ENCODE assay signal across 10 cellular contexts in the genomic region with DNA sequence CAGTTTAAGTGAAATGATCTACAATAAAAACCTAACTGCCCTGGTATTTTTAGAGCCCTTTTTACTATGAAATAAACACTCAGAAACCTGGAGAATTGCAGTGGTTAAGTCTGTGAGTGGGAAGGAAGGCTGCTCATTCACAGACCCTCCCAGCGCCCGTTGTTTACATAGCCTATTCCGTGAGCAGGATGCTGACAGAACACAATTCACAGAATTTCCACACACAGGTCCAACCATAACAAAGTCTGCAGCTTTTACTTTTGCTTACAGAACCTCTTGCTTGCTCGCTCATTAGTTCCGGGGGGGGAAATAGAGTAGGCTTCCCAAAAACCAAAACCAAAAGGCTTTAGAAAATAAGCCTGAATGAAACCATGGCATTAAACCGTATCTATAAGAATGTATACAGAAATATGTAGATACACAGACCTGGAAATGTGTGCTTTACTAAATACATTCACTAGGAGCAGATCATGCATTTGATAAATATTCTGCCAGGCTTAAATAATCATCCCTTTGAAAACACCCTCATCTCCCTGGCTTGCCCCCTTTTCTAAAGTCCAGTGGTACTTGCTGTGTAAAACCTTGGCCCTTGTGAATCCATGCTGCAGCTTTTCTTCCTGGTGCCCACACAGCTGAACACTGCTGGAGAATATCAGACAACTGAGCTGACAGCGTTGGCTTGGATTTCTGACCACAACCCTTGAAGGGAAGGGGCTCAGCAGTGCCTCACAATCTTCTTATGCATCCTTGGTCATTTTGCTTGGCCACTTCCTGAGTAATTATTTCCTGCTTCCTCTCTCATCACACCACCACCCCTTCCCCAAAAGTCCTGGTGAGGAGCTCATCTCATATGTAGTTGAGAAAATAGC.
DNase-seq lines count a peak whose midpoint lies in the region; ATAC-seq, FAIRE-seq and TF ChIP-seq lines count a peak whose summit lies in the region.
"Had no signal": no experiment of that assay in that cellular context is flagged by ENCODE, and none has a peak within 500 bp of the region (broad histone marks: within the 10 kb centered on the region; RNA-seq: fewer than 3 reads in every experiment).

No MANE protein-coding gene starts in this region.

- no peaks in the 10 kb centered on the region for H3K79me2 ChIP-seq in GM12878 (ENCODE audit: control insufficient read depth, insufficient read depth, low read length)
- H3K79me2 ChIP-seq in HepG2 (ENCODE audit: insufficient read depth, low read length): no peaks in the 10 kb centered on the region

- DNase-seq in activated T-cell treated with anti-CD3 and anti-CD28 coated beads, Interleukin-2, amount 50 U/mL, for 24 hours: no peak
- no peak for DNase-seq in activated T-cell treated with anti-CD3 and anti-CD28 coated beads for 4 hours
- DNase-seq in GM12878 (ENCODE audit: low read depth, low spot score): no peak
- DNase-seq in HepG2 (ENCODE audit: low spot score): peak; percentile 35
- DNase-seq in transverse colon: no peak
- DNase-seq in NCI-H1092 treated with DMSO at 0.1 percent for 48 hours (lab: John Stamatoyannopoulos, UW): no peak
- DNase-seq in anterior cingulate cortex (lab: John Stamatoyannopoulos, UW): no peak
- DNase-seq: DMS 273 treated with DMSO at 0.1 percent for 48 hours had no signal

- H3K9me3 ChIP-seq in GM12878 (replicated peaks; ENCODE audit: control insufficient read depth, insufficient read depth, low read length): no peaks in the 10 kb centered on the region
- H3K9me3 ChIP-seq in HepG2 (ENCODE audit: low read length): no peaks in the 10 kb centered on the region
- H3K9me3 ChIP-seq in transverse colon: no peaks in the 10 kb centered on the region
- H3K9me3 ChIP-seq: suprapubic skin had no signal

- RAD21 ChIA-PET in GM12878 (lab: Charles Lee; ENCODE audit: unreplicated experiment): no interaction called here

- no peak overlapping the region for H3K4me3 Mint-ChIP-seq in activated T-cell treated with anti-CD3 and anti-CD28 coated beads, Interleukin-2, amount 50 U/mL, for 24 hours

- no peaks in the 10 kb centered on the region for H3K27me3 Mint-ChIP-seq in activated T-cell treated with anti-CD3 and anti-CD28 coated beads, Interleukin-2, amount 50 U/mL, for 24 hours

- POLR2A ChIA-PET in GM12878 (lab: Charles Lee): interaction anchor here (0.6 kb wide), 1 partner anchor 56 kb away, joined by 4 read pairs; no protein-coding TSS in a partner anchor
- POLR2A ChIA-PET in HepG2 (lab: Yijun Ruan, JAX): no interaction called here

- no peak for TF ChIP-seq RAD21 in GM12878 (IDR thresholded peaks at IDR 0.05; ENCODE audit: insufficient read depth, low read depth, low read length)
- TF ChIP-seq RAD21 in HepG2 (CRISPR knock-in tag; IDR thresholded peaks at IDR 0.05): no peak

- SMC1A ChIA-PET in GM12878 (lab: Charles Lee; ENCODE audit: uncharacterized antibody, unreplicated experiment): interaction anchor here (1.7 kb wide), 1 partner anchor 14 kb away, joined by 4 read pairs; no protein-coding TSS in a partner anchor

- TF ChIP-seq POLR2A in GM12878 (IDR thresholded peaks at IDR 0.05; ENCODE audit: low read depth, low read length) (no peak), HepG2 (IDR thresholded peaks at IDR 0.05; ENCODE audit: insufficient read depth in 1 of 2, low read depth in 2 of 2, low read length in 2 of 2) (no peak), transverse colon (IDR thresholded peaks at IDR 0.05) (no peak)

- no peaks in the 10 kb centered on the region for H3K9me3 Mint-ChIP-seq in activated T-cell treated with anti-CD3 and anti-CD28 coated beads, Interleukin-2, amount 50 U/mL, for 24 hours

- H4K20me1 ChIP-seq in GM12878 (ENCODE audit: control insufficient read depth, insufficient read depth) (no peaks in the 10 kb centered on the region), HepG2 (ENCODE audit: insufficient read depth, low read length) (no peaks in the 10 kb centered on the region)

- FAIRE-seq in GM12878 (lab: Jason Lieb, UNC) (no peak), HepG2 (lab: Jason Lieb, UNC) (no peak)

- H3K4me3 ChIP-seq in GM12878: no peak overlapping the region
- no peak overlapping the region for H3K4me3 ChIP-seq in HepG2 (replicated peaks in 1 of 3; ENCODE audit: insufficient read depth in 1 of 3, low read depth in 2 of 3, low read length in 3 of 3)
- H3K4me3 ChIP-seq in transverse colon: no peak overlapping the region
- H3K4me3 ChIP-seq: suprapubic skin had no signal

- TF ChIP-seq EP300 in GM12878 (IDR thresholded peaks at IDR 0.05; ENCODE audit: borderline replicate concordance in 1 of 2, control insufficient read depth in 1 of 2, low read depth in 2 of 2, low read length in 2 of 2) (no peak), HepG2 (IDR thresholded peaks at IDR 0.05; ENCODE audit: low read depth in 2 of 2, low read length in 2 of 2) (no peak), HepG2 (CRISPR knock-in tag; IDR thresholded peaks at IDR 0.05; ENCODE audit: borderline replicate concordance) (no peak), transverse colon (IDR thresholded peaks at IDR 0.05; ENCODE audit: low read depth) (no peak)

- TF ChIP-seq CTCF in GM12878 (IDR thresholded peaks at IDR 0.05 in 2 of 3, conservative IDR thresholded peaks at IDR 0.05 in 1 of 3; ENCODE audit: control insufficient read depth in 2 of 3, extremely low read depth in 1 of 3, insufficient read depth in 1 of 3, low read depth in 3 of 3, low read length in 3 of 3): no peak
- TF ChIP-seq CTCF in HepG2 (CRISPR knock-in tag; IDR thresholded peaks at IDR 0.05): no peak
- TF ChIP-seq CTCF in transverse colon (IDR thresholded peaks at IDR 0.05): no peak

- WGBS in GM12878 (ENCODE audit: insufficient coverage, insufficient replicate concordance, low lambda C conversion rate, missing lambda C conversion rate): 92% methylated on average over 7 of the region's 7 CpGs
- WGBS in HepG2 (ENCODE audit: low lambda C conversion rate): 66% methylated on average over 7 of the region's 7 CpGs
- 36 to 80% methylated on average over 1 to 7 of the region's 7 CpGs for whole genome bisulfite sequencing in transverse colon (ENCODE audit: low coverage in 1 of 2), 2 donors

- CTCF ChIA-PET in GM12878 (lab: Yijun Ruan, JAX) (interaction anchor here (0.6 to 2.0 kb wide), 6 partner anchors 9 to 405 kb away, joined by 3 to 9 read pairs (median 4); no protein-coding TSS in a partner anchor), HepG2 (lab: Yijun Ruan, JAX; ENCODE audit: low intra/inter-chr PET ratio, low total read pairs) (no interaction called here)

- H3K4me2 ChIP-seq in GM12878 (ENCODE audit: control insufficient read depth, insufficient read depth) (peak overlapping the region; percentile 27), HepG2 (ENCODE audit: low read depth, low read length) (no peak overlapping the region)

- H3K9ac ChIP-seq in GM12878 (ENCODE audit: control insufficient read depth, insufficient read depth, low read length) (no peak overlapping the region), HepG2 (ENCODE audit: insufficient read depth, low read depth, low read length) (no peak overlapping the region)

- H3K27ac ChIP-seq in GM12878 (ENCODE audit: control insufficient read depth, insufficient read depth) (no peak overlapping the region), HepG2 (ENCODE audit: extremely low read length, insufficient read depth, low read length) (no peak overlapping the region), transverse colon (peak overlapping the region; percentile 36 to 73 (median 46))
- H3K27ac ChIP-seq: suprapubic skin had no signal

- H3K4me1 ChIP-seq in GM12878 (ENCODE audit: control insufficient read depth, insufficient read depth, low read length) (peaks cover 5% of the 10 kb centered on the region; the same call in 1 of the 2 replicates), HepG2 (ENCODE audit: insufficient read depth, low read length) (peaks cover 9% of the 10 kb centered on the region), transverse colon (peaks cover 0 to 18% (median 13%) of the 10 kb centered on the region in 4 donors)

- peaks cover 21% of the 10 kb centered on the region for H3K4me1 Mint-ChIP-seq in activated T-cell treated with anti-CD3 and anti-CD28 coated beads, Interleukin-2, amount 50 U/mL, for 24 hours (ENCODE audit: low read depth)

- ATAC-seq in GM12878 (no peak), HepG2 (no peak; the same call in 2 of the 3 replicates), GM21737 (IDR thresholded peaks at IDR 0.05; ENCODE audit: unreplicated experiment) (no peak)

- no TSS peak for BruUV-seq in GM12878 (replicated peaks; lab: Mats Ljungman, UMichigan)
- BruUV-seq in HepG2 (replicated peaks; lab: Mats Ljungman, UMichigan): no TSS peak

- in situ Hi-C loops in GM12878 (cut with MboI): no loop called here
- in situ Hi-C loops in HepG2 (cut with HindIII; ENCODE audit: extremely low pct_ligation_motif_present, low pct_unique_long_range_greater_than_20kb): no loop called here
- in situ Hi-C loops in transverse colon (cut with MboI; ENCODE audit: low pct_ligation_motif_present in 1 of 4, low pct_unique_long_range_greater_than_20kb in 1 of 4, low sequenced_read_pairs in 3 of 4): no loop called here

- H3K36me3 ChIP-seq in GM12878 (ENCODE audit: control insufficient read depth in 2 of 2, insufficient read depth in 2 of 2, low read length in 1 of 2) (no peaks in the 10 kb centered on the region), HepG2 (replicated peaks in 1 of 2; ENCODE audit: control insufficient read depth in 1 of 2, insufficient read depth in 2 of 2, low read length in 2 of 2) (no peaks in the 10 kb centered on the region), transverse colon (no peaks in the 10 kb centered on the region)
- H3K36me3 ChIP-seq: suprapubic skin had no signal

- intact Hi-C loops in GM12878 (cut with micrococcal nuclease; ENCODE audit: unreplicated experiment): no loop called here
- intact Hi-C loops in HepG2 (cut with micrococcal nuclease; ENCODE audit: unreplicated experiment): no loop called here
- intact Hi-C loops in transverse colon (cut with DNase I; ENCODE audit: low total_unique reads): no loop called here

- H3K27ac Mint-ChIP-seq in activated T-cell treated with anti-CD3 and anti-CD28 coated beads, Interleukin-2, amount 50 U/mL, for 24 hours: peak overlapping the region; percentile 11

- no peaks in the 10 kb centered on the region for H3K36me3 Mint-ChIP-seq in activated T-cell treated with anti-CD3 and anti-CD28 coated beads, Interleukin-2, amount 50 U/mL, for 24 hours (ENCODE audit: low read depth)

- H3K27me3 ChIP-seq in GM12878 (replicated peaks in 1 of 2; ENCODE audit: control insufficient read depth in 2 of 2, insufficient read depth in 2 of 2, low read length in 1 of 2): no peaks in the 10 kb centered on the region
- H3K27me3 ChIP-seq in HepG2 (ENCODE audit: control insufficient read depth in 1 of 2, insufficient read depth in 2 of 2, low read length in 2 of 2): no peaks in the 10 kb centered on the region
- no peaks in the 10 kb centered on the region for H3K27me3 ChIP-seq in transverse colon
- H3K27me3 ChIP-seq: suprapubic skin had no signal

- H2AFZ ChIP-seq in GM12878 (ENCODE audit: control insufficient read depth, low read depth, low read length) (peak overlapping the region; percentile 6; the same call in 1 of the 2 replicates), HepG2 (ENCODE audit: low read length) (no peak overlapping the region)

TF ChIP-seq in HepG2, 621 proteins besides CTCF, POLR2A, EP300 and RAD21 (continues in another document):
- TF ChIP-seq ZKSCAN8 (CRISPR knock-in tag; IDR thresholded peaks at IDR 0.05; ENCODE audit: borderline replicate concordance) (no peak), FOXA3 (CRISPR knock-in tag; IDR thresholded peaks at IDR 0.05) (peak; percentile 48; the same call in 1 of the 2 replicates), MAFF (IDR thresholded peaks at IDR 0.05; ENCODE audit: low read depth, low read length) (0 out of 2 replicates have a peak, but pooled peaks have one; percentile 20)

Comparison
In these comparisons a context has a peak if more than half of its experiments do, and no peak if none do; other contexts are left out.
1. H3K27ac ChIP-seq: peak in transverse colon (4 of 4); none in GM12878 (single experiment) and HepG2 (single experiment).